ENCODE assay signal across 20 cellular contexts in genomic region chr4:10605746-10606482, GRCh38.
DNase-seq lines count a peak whose midpoint lies in the region; ATAC-seq and TF ChIP-seq lines count a peak whose summit lies in the region.
"Had no signal": no experiment of that assay in that cellular context is flagged by ENCODE, and none has a peak within 500 bp of the region (broad histone marks: within the 10 kb centered on the region; RNA-seq: fewer than 3 reads in every experiment).

No MANE protein-coding gene starts in this region.

- H3K79me2 ChIP-seq in ACC112 (ENCODE audit: control insufficient read depth, insufficient read depth, low read length, unreplicated experiment) (no peaks in the 10 kb centered on the region), mammary epithelial cell (ENCODE audit: insufficient read depth, low read length) (no peaks in the 10 kb centered on the region)

- peak overlapping the region; percentile 89 for H2BK20ac ChIP-seq in IMR-90 (ENCODE audit: low read depth, low read length)

- intact Hi-C loops in IMR-90 (cut with micrococcal nuclease), result no loop called here
- intact Hi-C loops in mammary epithelial cell (cut with micrococcal nuclease), result loop anchor here (10.0 kb wide), 1 partner anchor 349 kb away; no protein-coding TSS in a partner anchor

- TF ChIP-seq RAD21 in IMR-90 (IDR thresholded peaks at IDR 0.05; ENCODE audit: low read length), result no peak

- H3K56ac ChIP-seq in IMR-90 (ENCODE audit: extremely low read depth, insufficient read depth, low read length), result peak overlapping the region; percentile 58; the same call in 1 of the 2 replicates

- no peaks in the 10 kb centered on the region for H3K27me3 ChIP-seq in ACC112 (ENCODE audit: insufficient read depth, low read length)
- no peaks in the 10 kb centered on the region for H3K27me3 ChIP-seq in IMR-90 (ENCODE audit: control insufficient read depth, insufficient read depth, low read length)
- no peaks in the 10 kb centered on the region for H3K27me3 ChIP-seq in mammary epithelial cell (ENCODE audit: insufficient read depth, low read length)
- H3K27me3 ChIP-seq: transverse colon had no signal

- peak overlapping the region; percentile 95 for H2BK5ac ChIP-seq in IMR-90 (ENCODE audit: low read depth, low read length, poor library complexity, severe bottlenecking)

- peaks cover 11% of the 10 kb centered on the region for H3K4me1 ChIP-seq in ACC112 (ENCODE audit: control insufficient read depth, insufficient read depth, low read length, unreplicated experiment)
- H3K4me1 ChIP-seq in IMR-90 (ENCODE audit: control insufficient read depth, insufficient read depth, low read length), result peaks cover 17% of the 10 kb centered on the region
- H3K4me1 ChIP-seq in mammary epithelial cell (ENCODE audit: insufficient read depth, low read length), result peaks cover 9% of the 10 kb centered on the region
- H3K4me1 ChIP-seq: prostate gland, transverse colon had no signal

- H4K5ac ChIP-seq in IMR-90 (ENCODE audit: low read depth, low read length), result peak overlapping the region; percentile 93

- no CpG with 5 or more reads among the region's 5 CpGs for WGBS in IMR-90 (ENCODE audit: extremely low coverage in 2 of 2, insufficient read length in 1 of 2), 2 experiments
- 41% methylated on average over 5 of the region's 5 CpGs for WGBS in mammary epithelial cell (ENCODE audit: low coverage, missing lambda C conversion rate)

- H3K4me2 ChIP-seq in IMR-90 (ENCODE audit: low read depth, low read length) (peak overlapping the region; percentile 78), mammary epithelial cell (ENCODE audit: insufficient read depth, low read depth, low read length) (no peak overlapping the region)

- no peaks in the 10 kb centered on the region for H4K20me1 ChIP-seq in IMR-90 (ENCODE audit: insufficient read depth, low read length)
- H4K20me1 ChIP-seq in mammary epithelial cell (ENCODE audit: insufficient read depth, low read length), result no peaks in the 10 kb centered on the region

- peak overlapping the region; percentile 55 for H3K27ac ChIP-seq in ACC112 (ENCODE audit: low read depth, low read length)
- peak overlapping the region; percentile 78 for H3K27ac ChIP-seq in IMR-90 (ENCODE audit: insufficient read depth, low read length)
- H3K27ac ChIP-seq in mammary epithelial cell (ENCODE audit: insufficient read depth, low read depth, low read length), result peak overlapping the region; percentile 79
- H3K27ac ChIP-seq: HL-60, prostate gland, transverse colon had no signal

- H3K4me3 ChIP-seq in ACC112 (ENCODE audit: low read depth, low read length) (no peak overlapping the region), IMR-90 (ENCODE audit: insufficient read depth, low read depth, low read length) (no peak overlapping the region), mammary epithelial cell (replicated peaks in 1 of 3; ENCODE audit: insufficient read depth in 1 of 3, low read depth in 2 of 3, low read length in 3 of 3) (no peak overlapping the region)
- H3K4me3 ChIP-seq: lung, prostate gland, transverse colon had no signal

- peaks cover 18% of the 10 kb centered on the region for H3K9me1 ChIP-seq in IMR-90 (ENCODE audit: insufficient read depth, low read length)

- TF ChIP-seq CTCF in IMR-90 (conservative IDR thresholded peaks at IDR 0.05; ENCODE audit: low read depth, low read length) (no peak), mammary epithelial cell (conservative IDR thresholded peaks at IDR 0.05 in 1 of 2, IDR thresholded peaks at IDR 0.05 in 1 of 2; ENCODE audit: extremely low read depth in 1 of 2, insufficient read depth in 1 of 2, low read depth in 1 of 2, low read length in 2 of 2) (no peak)

- H4K8ac ChIP-seq in IMR-90 (ENCODE audit: low read depth in 2 of 2, low read length in 2 of 2), result peak overlapping the region; percentile 74 to 96; a peak in 3 of 4 replicates

- no peak overlapping the region for H2AFZ ChIP-seq in ACC112 (ENCODE audit: low read length, unreplicated experiment)
- no peak overlapping the region for H2AFZ ChIP-seq in IMR-90 (replicated peaks; ENCODE audit: low read length, poor library complexity)
- no peak overlapping the region for H2AFZ ChIP-seq in mammary epithelial cell (ENCODE audit: low read depth, low read length)

- H3K14ac ChIP-seq in IMR-90 (replicated peaks; ENCODE audit: low read depth, low read length), result peak overlapping the region; percentile 80

- in situ Hi-C loops in IMR-90 (cut with MboI; ENCODE audit: low sequenced_read_pairs), result no loop called here
- in situ Hi-C loops in mammary epithelial cell (cut with MboI; ENCODE audit: low sequenced_read_pairs in 2 of 2), result no loop called here

- peak overlapping the region; percentile 91 for H4K91ac ChIP-seq in IMR-90 (ENCODE audit: insufficient read depth, low read depth, low read length)

- H3K36me3 ChIP-seq in ACC112 (ENCODE audit: insufficient read depth, low read length) (no peaks in the 10 kb centered on the region), IMR-90 (ENCODE audit: control insufficient read depth, insufficient read depth, low read length) (no peaks in the 10 kb centered on the region), mammary epithelial cell (ENCODE audit: insufficient read depth, low read length) (no peaks in the 10 kb centered on the region)
- H3K36me3 ChIP-seq: prostate gland, transverse colon had no signal

- H2AK5ac ChIP-seq in IMR-90 (ENCODE audit: low read depth, low read length), result peak overlapping the region; percentile 96

- ATAC-seq in IMR-90 (ENCODE audit: low read depth) (peak; percentile 84), GM21423 (IDR thresholded peaks at IDR 0.05; ENCODE audit: unreplicated experiment) (no peak)
- ATAC-seq: natural killer cell had no signal

- H3K9me3 ChIP-seq in IMR-90 (ENCODE audit: control insufficient read depth, insufficient read depth, low read length) (no peaks in the 10 kb centered on the region), mammary epithelial cell (replicated peaks; ENCODE audit: insufficient read depth, low read length) (peaks cover 7% of the 10 kb centered on the region)
- H3K9me3 ChIP-seq: prostate gland, transverse colon had no signal

- peak overlapping the region; percentile 100 for H3K18ac ChIP-seq in IMR-90 (ENCODE audit: low read depth, low read length)

- BruUV-seq in IMR-90 (replicated peaks; lab: Mats Ljungman, UMichigan), result no TSS peak
- BruUV-seq in mammary epithelial cell (replicated peaks; lab: Mats Ljungman, UMichigan), result no TSS peak

- no peaks in the 10 kb centered on the region for H3K79me1 ChIP-seq in IMR-90 (ENCODE audit: low read depth in 1 of 2, low read length in 2 of 2)

- peak overlapping the region; percentile 94 for H2BK120ac ChIP-seq in IMR-90 (ENCODE audit: low read depth, low read length)

- peak overlapping the region; percentile 76; the same call in 1 of the 2 replicates for H3K23ac ChIP-seq in IMR-90 (ENCODE audit: low read depth, low read length)

- DNase-seq in IMR-90 (peak; percentile 85), mammary epithelial cell (peak; percentile 85), iris pigment epithelial cell (ENCODE audit: low read depth) (peak; percentile 81), DMS79 treated with DMSO at 0.1 percent for 48 hours (lab: John Stamatoyannopoulos, UW) (no peak), iPS-NIHi11 (ENCODE audit: low spot score) (no peak)
- no peak for DNase-seq in activated CD4-positive, CD25-positive, alpha-beta regulatory T cell (lab: John Stamatoyannopoulos, UW)
- DNase-seq: activated CD4-positive, alpha-beta T cell treated with anti-CD3 and anti-CD28 coated beads for 4 hours; CD4-positive, CD25-positive, alpha-beta regulatory T cell; foreskin melanocyte; KG1; natural killer cell; NCI-H1417; SHP77; stimulated activated naive CD4-positive, alpha-beta T cell; transverse colon had no signal

- no peak overlapping the region for H2AK9ac ChIP-seq in IMR-90 (replicated peaks; ENCODE audit: low read depth, low read length, poor library complexity)

- POLR2A ChIA-PET in IMR-90 (lab: Charles Lee; ENCODE audit: unreplicated experiment), result no interaction called here

- dilution Hi-C loops in IMR-90 (cut with HindIII; ENCODE audit: low sequenced_read_pairs, unreplicated experiment) (no loop called here), mammary epithelial cell (cut with HindIII; ENCODE audit: low sequenced_read_pairs) (no loop called here)

- H2BK15ac ChIP-seq in IMR-90 (ENCODE audit: low read depth, low read length), result peak overlapping the region; percentile 92; the same call in 2 of the 3 replicates

- H3K4ac ChIP-seq in IMR-90 (ENCODE audit: low read depth, low read length), result peak overlapping the region; percentile 98

- TF ChIP-seq POLR2A in IMR-90 (IDR thresholded peaks at IDR 0.05; ENCODE audit: low read depth, low read length), result no peak

- CTCF ChIA-PET in IMR-90 (lab: Yijun Ruan, JAX), result interaction anchor here (0.6 to 1.8 kb wide), 3 partner anchors 8 to 238 kb away, joined by 3 to 8 read pairs (median 4); no protein-coding TSS in a partner anchor
- CTCF ChIA-PET in mammary epithelial cell (lab: Charles Lee; ENCODE audit: low non-redundant PET), result interaction anchor here (0.6 kb wide), 2 partner anchors 22 to 818 kb away, joined by 5 to 9 read pairs; no protein-coding TSS in a partner anchor

- H3K9ac ChIP-seq in IMR-90 (ENCODE audit: low read depth, low read length) (no peak overlapping the region), mammary epithelial cell (ENCODE audit: insufficient read depth, low read length) (no peak overlapping the region)

TF ChIP-seq in IMR-90, 13 proteins besides CTCF, POLR2A, EP300 and RAD21:
- TF ChIP-seq RFX5 (IDR thresholded peaks at IDR 0.05; ENCODE audit: low read depth, low read length) (no peak), RCOR1 (IDR thresholded peaks at IDR 0.05; ENCODE audit: insufficient replicate concordance, low read length) (no peak), CHD1 (IDR thresholded peaks at IDR 0.05; ENCODE audit: low read depth, low read length) (no peak), CEBPB (IDR thresholded peaks at IDR 0.05; ENCODE audit: low read depth, low read length) (no peak), BHLHE40 (IDR thresholded peaks at IDR 0.05; ENCODE audit: low read depth, low read length) (no peak), MXI1 (IDR thresholded peaks at IDR 0.05; ENCODE audit: borderline replicate concordance, low read depth, low read length) (no peak), FOS (IDR thresholded peaks at IDR 0.05; ENCODE audit: low read depth, low read length) (peak; percentile 89), SMC3 (IDR thresholded peaks at IDR 0.05; ENCODE audit: low read depth, low read length) (no peak), USF2 (IDR thresholded peaks at IDR 0.05; ENCODE audit: low read depth, low read length) (no peak)

Comparison
In these comparisons a context has a peak if more than half of its experiments do, and no peak if none do; other contexts are left out.
1. DNase-seq: peak in IMR-90 (single experiment), mammary epithelial cell (single experiment) and iris pigment epithelial cell (single experiment); none in DMS79 treated with DMSO at 0.1 percent for 48 hours (single experiment), activated CD4-positive, CD25-positive, alpha-beta regulatory T cell (0 of 4) and iPS-NIHi11 (single experiment).
2. Peak in every context shown above with its lines, with median percentiles within 50 percentile points of each other: H3K27ac ChIP-seq.